ENCODE assay signal across 8 cellular contexts in the genomic region with DNA sequence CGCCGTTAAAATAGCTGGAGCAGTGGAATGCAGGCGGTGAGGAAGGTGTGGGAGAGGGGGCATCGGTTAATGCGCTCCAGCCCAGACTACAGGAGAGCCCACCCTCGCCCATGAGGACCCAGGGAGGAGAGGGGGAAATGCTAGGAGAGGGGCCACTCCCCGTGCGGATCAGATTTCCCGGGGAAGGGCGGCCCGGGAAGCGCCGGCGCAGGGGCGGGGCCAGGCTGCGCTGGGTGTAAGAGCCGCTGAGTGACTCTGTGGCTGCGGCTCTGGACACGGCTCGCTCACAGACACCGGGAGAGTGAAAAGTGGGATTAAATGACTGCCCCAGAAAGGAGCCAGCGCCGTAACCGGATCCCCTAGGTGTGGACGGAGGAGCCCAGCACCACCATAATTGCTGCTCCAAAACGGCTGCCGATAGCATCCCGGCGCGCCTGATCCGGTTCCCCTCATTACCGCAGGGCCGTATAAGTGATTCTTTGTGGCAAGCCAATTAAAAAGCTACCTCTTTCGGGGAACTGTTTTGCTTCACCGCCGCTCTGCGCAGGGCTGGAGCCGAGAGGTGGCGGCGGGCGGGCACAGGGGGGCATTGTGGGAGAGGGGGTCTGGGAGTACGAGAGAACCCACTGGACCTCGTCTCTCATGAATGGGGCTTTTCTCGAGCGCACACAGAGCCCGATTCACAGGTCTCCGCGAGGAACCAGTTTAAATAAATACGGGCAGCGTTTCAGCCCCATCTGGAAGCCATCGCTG. TPM values are rescaled to one million over a fixed set of nuclear protein-coding genes. Genes with fewer than 3 reads are reported as not detected.
A peak's percentile ranks its signal among the peaks of the same experiment; 100 is the strongest.
DNase-seq lines count a peak whose midpoint lies in the region; ATAC-seq, FAIRE-seq and TF ChIP-seq lines count a peak whose summit lies in the region.

No MANE protein-coding gene starts in this region.

- peaks cover 45% of the 10 kb centered on the region for H3K4me1 ChIP-seq in HepG2 (ENCODE audit: insufficient read depth, low read length)
- H3K4me1 ChIP-seq in thyroid gland: peaks cover 39 to 45% of the 10 kb centered on the region in 2 donors

- TF ChIP-seq POLR2A in HepG2 (IDR thresholded peaks at IDR 0.05; ENCODE audit: insufficient read depth in 1 of 2, low read depth in 2 of 2, low read length in 2 of 2) (no peak), thyroid gland (IDR thresholded peaks at IDR 0.05) (no peak)

- H2AFZ ChIP-seq in HepG2 (ENCODE audit: low read length): no peak overlapping the region

- intact Hi-C loops in activated CD4-positive, alpha-beta T cell treated with anti-CD3 and anti-CD28 coated beads for 36 hours (cut with DNase I, micrococcal nuclease): loop anchor here (2.0 to 10.0 kb wide), 4 partner anchors 39 to 973 kb away; a partner anchor contains a TSS
- intact Hi-C loops in HepG2 (cut with micrococcal nuclease; ENCODE audit: unreplicated experiment): loop anchor here (2.0 to 10.0 kb wide), 2 partner anchors 61 to 103 kb away; a partner anchor contains a TSS
- intact Hi-C loops in thyroid gland (cut with DNase I): no loop called here

- no peak for TF ChIP-seq RAD21 in HepG2 (CRISPR knock-in tag; IDR thresholded peaks at IDR 0.05)

- no TSS peak for BruUV-seq in HepG2 (replicated peaks; lab: Mats Ljungman, UMichigan)

- no peaks in the 10 kb centered on the region for H3K36me3 ChIP-seq in HepG2 (replicated peaks in 1 of 2; ENCODE audit: control insufficient read depth in 1 of 2, insufficient read depth in 2 of 2, low read length in 2 of 2)
- no peaks in the 10 kb centered on the region for H3K36me3 ChIP-seq in thyroid gland

- H3K79me2 ChIP-seq in HepG2 (ENCODE audit: insufficient read depth, low read length): no peaks in the 10 kb centered on the region

- ATAC-seq in activated CD4-positive, alpha-beta T cell treated with anti-CD3 and anti-CD28 coated beads for 36 hours: peak; percentile 27
- ATAC-seq in HepG2 (peak; percentile 16; the same call in 2 of the 3 replicates), HG03159 (IDR thresholded peaks at IDR 0.05; ENCODE audit: unreplicated experiment) (no peak), HG02870 (IDR thresholded peaks at IDR 0.05; ENCODE audit: unreplicated experiment) (no peak)

- H3K27ac Mint-ChIP-seq in activated CD4-positive, alpha-beta T cell treated with anti-CD3 and anti-CD28 coated beads for 36 hours: no peak overlapping the region
- H3K27ac Mint-ChIP-seq in chondrocyte (ENCODE audit: unreplicated experiment): peak overlapping the region; percentile 49

- TF ChIP-seq EP300 in HepG2 (IDR thresholded peaks at IDR 0.05; ENCODE audit: low read depth in 2 of 2, low read length in 2 of 2): no peak
- TF ChIP-seq EP300 in HepG2 (CRISPR knock-in tag; IDR thresholded peaks at IDR 0.05; ENCODE audit: borderline replicate concordance): no peak

- peak overlapping the region; percentile 65 for H3K4me3 Mint-ChIP-seq in activated CD4-positive, alpha-beta T cell treated with anti-CD3 and anti-CD28 coated beads for 36 hours
- H3K4me3 Mint-ChIP-seq in chondrocyte (ENCODE audit: unreplicated experiment): peak overlapping the region; percentile 77

- in situ Hi-C loops in HepG2 (cut with HindIII; ENCODE audit: extremely low pct_ligation_motif_present, low pct_unique_long_range_greater_than_20kb): no loop called here

- DNase-seq in activated CD4-positive, alpha-beta T cell treated with anti-CD3 and anti-CD28 coated beads for 36 hours: peak; percentile 24
- DNase-seq in activated CD4-positive, alpha-beta T cell treated with anti-CD3 and anti-CD28 coated beads, Interleukin-2, amount 50 U/mL, for 1 hour: no peak
- peak; percentile 13 for DNase-seq in NCI-H510A (lab: John Stamatoyannopoulos, UW)
- DNase-seq in chondrocyte (ENCODE audit: low spot score): no peak
- DNase-seq in HepG2 (ENCODE audit: low spot score): no peak
- peak; percentile 26 to 27 for DNase-seq in thyroid gland

- H3K36me3 Mint-ChIP-seq in activated CD4-positive, alpha-beta T cell treated with anti-CD3 and anti-CD28 coated beads for 36 hours (ENCODE audit: low read depth): no peaks in the 10 kb centered on the region
- H3K36me3 Mint-ChIP-seq in chondrocyte (ENCODE audit: low read depth): no peaks in the 10 kb centered on the region

- POLR2A ChIA-PET in activated CD4-positive, alpha-beta T cell treated with anti-CD3 and anti-CD28 coated beads for 36 hours (lab: Charles Lee): no interaction called here
- POLR2A ChIA-PET in HepG2 (lab: Yijun Ruan, JAX): no interaction called here

- TF ChIP-seq CTCF in chondrocyte (IDR thresholded peaks at IDR 0.05): no peak
- TF ChIP-seq CTCF in HepG2 (CRISPR knock-in tag; IDR thresholded peaks at IDR 0.05): no peak
- no peak for TF ChIP-seq CTCF in thyroid gland (IDR thresholded peaks at IDR 0.05)

- no peak overlapping the region for H3K9ac ChIP-seq in HepG2 (ENCODE audit: insufficient read depth, low read depth, low read length)

- FAIRE-seq in HepG2 (lab: Jason Lieb, UNC): no peak

- 11% methylated on average over 8 of the region's 51 CpGs for WGBS in HepG2 (ENCODE audit: low lambda C conversion rate)
- 1 to 2% methylated on average over 42 to 49 of the region's 51 CpGs for WGBS in thyroid gland, 2 donors

- H3K4me2 ChIP-seq in HepG2 (ENCODE audit: low read depth, low read length): peak overlapping the region; percentile 73

- H3K27me3 ChIP-seq in HepG2 (ENCODE audit: control insufficient read depth in 1 of 2, insufficient read depth in 2 of 2, low read length in 2 of 2): peaks cover 6 to 53% of the 10 kb centered on the region in 2 experiments
- peaks cover 22% of the 10 kb centered on the region for H3K27me3 ChIP-seq in thyroid gland

- H3K27me3 Mint-ChIP-seq in activated CD4-positive, alpha-beta T cell treated with anti-CD3 and anti-CD28 coated beads for 36 hours: peaks cover 76% of the 10 kb centered on the region
- H3K27me3 Mint-ChIP-seq in chondrocyte (ENCODE audit: low read depth): peaks cover 48% of the 10 kb centered on the region

- H4K20me1 ChIP-seq in HepG2 (ENCODE audit: insufficient read depth, low read length): no peaks in the 10 kb centered on the region

- H3K4me1 Mint-ChIP-seq in activated CD4-positive, alpha-beta T cell treated with anti-CD3 and anti-CD28 coated beads for 36 hours: peaks cover 32% of the 10 kb centered on the region
- H3K4me1 Mint-ChIP-seq in chondrocyte (ENCODE audit: low read depth): peaks cover 38% of the 10 kb centered on the region

- peak overlapping the region; percentile 2 to 64 (median 38); a peak in 4 of 6 replicates for H3K4me3 ChIP-seq in HepG2 (replicated peaks in 1 of 3; ENCODE audit: insufficient read depth in 1 of 3, low read depth in 2 of 3, low read length in 3 of 3)
- peak overlapping the region in 2 of 3 donors; percentile 1 to 33 for H3K4me3 ChIP-seq in thyroid gland (replicated peaks in 1 of 3)

- H3K27ac ChIP-seq in HepG2 (ENCODE audit: extremely low read length, insufficient read depth, low read length) (no peak overlapping the region), thyroid gland (no peak overlapping the region)

- no peaks in the 10 kb centered on the region for H3K9me3 Mint-ChIP-seq in activated CD4-positive, alpha-beta T cell treated with anti-CD3 and anti-CD28 coated beads for 36 hours (ENCODE audit: low read depth)
- H3K9me3 Mint-ChIP-seq in chondrocyte (ENCODE audit: low read depth): no peaks in the 10 kb centered on the region

- H3K9me3 ChIP-seq in HepG2 (ENCODE audit: low read length): no peaks in the 10 kb centered on the region
- no peaks in the 10 kb centered on the region for H3K9me3 ChIP-seq in thyroid gland

- CTCF ChIA-PET in activated CD4-positive, alpha-beta T cell treated with anti-CD3 and anti-CD28 coated beads for 36 hours (lab: Charles Lee): interaction anchor here (0.8 kb wide), 1 partner anchor 96 kb away, joined by 3 read pairs; no protein-coding TSS in a partner anchor
- CTCF ChIA-PET in HepG2 (lab: Yijun Ruan, JAX; ENCODE audit: low intra/inter-chr PET ratio, low total read pairs): no interaction called here

RNA-seq across cellular contexts. Expression of a gene that starts 2.7 kb away (rescaled TPM):
- total RNA-seq in activated CD4-positive, alpha-beta T cell treated with anti-CD3 and anti-CD28 coated beads for 36 hours: under 1 TPM in 1 of 2 experiments, not detected in 1; 0.05 TPM
- 2.0 to 47.7 TPM (median 35.6 TPM) in 3 replicates for total RNA-seq in chondrocyte
- total RNA-seq in HepG2 (2016; rRNA removed; fragmentation: Illumina TruSeq; extraction: Trizol): 9.2 and 38.3 TPM in 2 replicates
- 1.1 and 3.1 TPM in 2 replicates for total RNA-seq in HepG2 (2016; cell fraction: cytosol; rRNA removed; fragmentation: Illumina TruSeq; extraction: Trizol; ENCODE audit: low read depth)
- total RNA-seq in HepG2 (2016; cell fraction: insoluble cytoplasmic fraction; rRNA removed; fragmentation: Illumina TruSeq; extraction: Trizol): 6.6 and 41.7 TPM in 2 replicates
- total RNA-seq in HepG2 (2016; cell fraction: membrane; rRNA removed; fragmentation: Illumina TruSeq; extraction: Trizol): 3.6 and 4.1 TPM in 2 replicates
- 44.6 and 58.3 TPM in 2 replicates for total RNA-seq in HepG2 (2016; cell fraction: nucleus; rRNA removed; fragmentation: Illumina TruSeq; extraction: Trizol)
- 7.4 and 9.8 TPM in 2 replicates for polyA plus RNA-seq in HepG2 (2011; rRNA removed)
- 4.1 and 4.4 TPM in 2 replicates for polyA plus RNA-seq in HepG2 (2011; cell fraction: cytosol; rRNA removed)
- 113 and 136 TPM in 2 replicates for polyA plus RNA-seq in HepG2 (2011; cell fraction: nucleus; rRNA removed)
- 7.6 and 8.6 TPM in 2 replicates for polyA plus RNA-seq in HepG2 (2012)
- 0.91 and 1.3 TPM in 2 replicates for polyA plus RNA-seq in HepG2 (2016; cell fraction: cytosol; fragmentation: Illumina TruSeq; extraction: Trizol; ENCODE audit: low read depth)
- polyA plus RNA-seq in HepG2 (2016; cell fraction: insoluble cytoplasmic fraction; fragmentation: Illumina TruSeq; extraction: Trizol; ENCODE audit: low read depth): 5.7 and 8.4 TPM in 2 replicates
- 1.5 and 2.1 TPM in 2 replicates for polyA plus RNA-seq in HepG2 (2016; cell fraction: membrane; fragmentation: Illumina TruSeq; extraction: Trizol; ENCODE audit: low read depth)
- polyA plus RNA-seq in HepG2 (2016; cell fraction: nucleus; fragmentation: Illumina TruSeq; extraction: Trizol; ENCODE audit: insufficient read depth, low read depth): 114 and 115 TPM in 2 replicates
- polyA minus RNA-seq in HepG2 (2011; rRNA and poly(A)+ RNA removed; ENCODE audit: low replicate concordance): 7.1 TPM in 1 of 2 replicates, not detected in the other
- 4.7 and 7.3 TPM in 2 replicates for polyA minus RNA-seq in HepG2 (2011; cell fraction: cytosol; rRNA and poly(A)+ RNA removed)
- 12.5 and 15.2 TPM in 2 replicates for polyA minus RNA-seq in HepG2 (2011; cell fraction: nucleus; rRNA and poly(A)+ RNA removed)
- total RNA-seq in thyroid gland: not detected

RNA-seq across cellular contexts. Expression of a gene that starts 38.2 kb away (rescaled TPM):
- 100 to 1,000 TPM; 159 to 248 TPM for total RNA-seq in activated CD4-positive, alpha-beta T cell treated with anti-CD3 and anti-CD28 coated beads for 36 hours
- total RNA-seq in chondrocyte: 54.3 to 60.1 TPM (median 54.8 TPM) in 3 replicates
- 132 and 134 TPM in 2 replicates for total RNA-seq in HepG2 (2016; rRNA removed; fragmentation: Illumina TruSeq; extraction: Trizol)
- total RNA-seq in HepG2 (2016; cell fraction: cytosol; rRNA removed; fragmentation: Illumina TruSeq; extraction: Trizol; ENCODE audit: low read depth): 140 and 199 TPM in 2 replicates
- total RNA-seq in HepG2 (2016; cell fraction: insoluble cytoplasmic fraction; rRNA removed; fragmentation: Illumina TruSeq; extraction: Trizol): 131 and 142 TPM in 2 replicates
- 222 and 263 TPM in 2 replicates for total RNA-seq in HepG2 (2016; cell fraction: membrane; rRNA removed; fragmentation: Illumina TruSeq; extraction: Trizol)
- 69.5 and 82.9 TPM in 2 replicates for total RNA-seq in HepG2 (2016; cell fraction: nucleus; rRNA removed; fragmentation: Illumina TruSeq; extraction: Trizol)
- polyA plus RNA-seq in HepG2 (2011; rRNA removed): 191 and 192 TPM in 2 replicates
- 141 and 173 TPM in 2 replicates for polyA plus RNA-seq in HepG2 (2011; cell fraction: cytosol; rRNA removed)
- polyA plus RNA-seq in HepG2 (2011; cell fraction: nucleus; rRNA removed): 103 and 125 TPM in 2 replicates
- 67.2 and 83.0 TPM in 2 replicates for polyA plus RNA-seq in HepG2 (2012)
- 208 and 285 TPM in 2 replicates for polyA plus RNA-seq in HepG2 (2016; cell fraction: cytosol; fragmentation: Illumina TruSeq; extraction: Trizol; ENCODE audit: low read depth)
- polyA plus RNA-seq in HepG2 (2016; cell fraction: insoluble cytoplasmic fraction; fragmentation: Illumina TruSeq; extraction: Trizol; ENCODE audit: low read depth): 129 and 148 TPM in 2 replicates
- polyA plus RNA-seq in HepG2 (2016; cell fraction: membrane; fragmentation: Illumina TruSeq; extraction: Trizol; ENCODE audit: low read depth): 221 and 275 TPM in 2 replicates
- polyA plus RNA-seq in HepG2 (2016; cell fraction: nucleus; fragmentation: Illumina TruSeq; extraction: Trizol; ENCODE audit: insufficient read depth, low read depth): 107 and 122 TPM in 2 replicates
- polyA minus RNA-seq in HepG2 (2011; rRNA and poly(A)+ RNA removed; ENCODE audit: low replicate concordance): 179 and 1,095 TPM in 2 replicates
- 43.2 and 44.5 TPM in 2 replicates for polyA minus RNA-seq in HepG2 (2011; cell fraction: cytosol; rRNA and poly(A)+ RNA removed)
- polyA minus RNA-seq in HepG2 (2011; cell fraction: nucleus; rRNA and poly(A)+ RNA removed): 81.1 and 92.5 TPM in 2 replicates
- 100 to 1,000 TPM in 1 of 4 donors, 10 to 100 TPM in 3; 52.9 to 112 (median 79.1) TPM for total RNA-seq in thyroid gland

Comparison
In these comparisons a context has a peak if more than half of its experiments do, and no peak if none do; other contexts are left out.
1. DNase-seq: peak in activated CD4-positive, alpha-beta T cell treated with anti-CD3 and anti-CD28 coated beads for 36 hours (single experiment), NCI-H510A (single experiment) and thyroid gland (2 of 2); none in activated CD4-positive, alpha-beta T cell treated with anti-CD3 and anti-CD28 coated beads, Interleukin-2, amount 50 U/mL, for 1 hour (single experiment), chondrocyte (single experiment) and HepG2 (single experiment).
2. ATAC-seq: peak in activated CD4-positive, alpha-beta T cell treated with anti-CD3 and anti-CD28 coated beads for 36 hours (single experiment) and HepG2 (single experiment); none in HG03159 (single experiment) and HG02870 (single experiment).